In the genomic region with DNA sequence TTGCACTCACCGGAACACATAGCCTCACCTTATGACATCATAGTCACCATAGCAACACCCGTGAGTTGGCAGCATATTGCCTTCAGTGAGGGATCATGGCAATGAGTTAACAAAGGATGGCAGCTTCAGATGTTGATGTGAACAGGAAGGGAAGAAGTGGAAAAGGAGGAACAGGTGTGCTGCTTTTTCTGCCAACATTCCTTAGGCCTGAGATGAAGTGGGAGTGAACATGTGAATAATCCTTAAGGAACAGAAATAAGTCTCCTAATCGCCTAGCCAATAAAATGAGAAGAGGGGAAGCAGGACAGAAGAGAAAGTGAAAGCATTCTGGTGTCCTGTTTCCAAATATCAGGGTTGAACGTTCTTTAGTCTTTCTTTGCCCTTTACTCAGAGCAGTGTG, we compare ENCODE assay signal across 12 cellular contexts.
A peak's percentile ranks its signal among the peaks of the same experiment; 100 is the strongest.
DNase-seq lines count a peak whose midpoint lies in the region; ATAC-seq, FAIRE-seq and TF ChIP-seq lines count a peak whose summit lies in the region.
"Had no signal": no experiment of that assay in that cellular context is flagged by ENCODE, and none has a peak within 500 bp of the region (broad histone marks: within the 10 kb centered on the region; RNA-seq: fewer than 3 reads in every experiment).

No MANE protein-coding gene starts in this region.

- no peaks in the 10 kb centered on the region for H3K27me3 Mint-ChIP-seq in effector memory CD8-positive, alpha-beta T cell
- H3K27me3 Mint-ChIP-seq: stimulated activated naive CD8-positive, alpha-beta T cell treated with anti-CD3 and anti-CD28 coated beads, Interleukin-15, amount 100 ng/mL, for 72 hours had no signal

- TF ChIP-seq CTCF in D721Med (IDR thresholded peaks at IDR 0.05; ENCODE audit: insufficient read depth, missing control alignments): no peak

- H3K9me3 ChIP-seq in adipocyte (ENCODE audit: control insufficient read depth, low read length): no peaks in the 10 kb centered on the region

- H3K9me3 Mint-ChIP-seq in effector memory CD8-positive, alpha-beta T cell: peaks cover 4 to 18% of the 10 kb centered on the region in 2 donors

- ATAC-seq in GM19452 (IDR thresholded peaks at IDR 0.05; ENCODE audit: unreplicated experiment): no peak
- ATAC-seq in effector memory CD8-positive, alpha-beta T cell (replicated peaks): no peak
- ATAC-seq: stimulated activated naive CD8-positive, alpha-beta T cell treated with anti-CD3 and anti-CD28 coated beads, Interleukin-15, amount 100 ng/mL, for 72 hours had no signal

- peak; percentile 33 for DNase-seq in AG08395 (ENCODE audit: low spot score)
- DNase-seq in LHCN-M2 (ENCODE audit: low read depth): peak; percentile 97
- DNase-seq in adipocyte (ENCODE audit: low read depth): peak; percentile 38
- peak; percentile 95 for DNase-seq in kidney tubule cell (ENCODE audit: low spot score)
- DNase-seq in D721Med (ENCODE audit: insufficient read length, low spot score): no peak
- no peak for DNase-seq in effector memory CD8-positive, alpha-beta T cell
- no peak for DNase-seq in occipital lobe (lab: John Stamatoyannopoulos, UW)
- DNase-seq: mesendoderm; NCI-H1048; stimulated activated naive CD8-positive, alpha-beta T cell treated with anti-CD3 and anti-CD28 coated beads, Interleukin-15, amount 100 ng/mL, for 72 hours had no signal

- H3K4me1 Mint-ChIP-seq in effector memory CD8-positive, alpha-beta T cell (ENCODE audit: low read depth in 2 of 2): no peaks in the 10 kb centered on the region
- H3K4me1 Mint-ChIP-seq: stimulated activated naive CD8-positive, alpha-beta T cell treated with anti-CD3 and anti-CD28 coated beads, Interleukin-15, amount 100 ng/mL, for 72 hours had no signal

- H3K9ac ChIP-seq in adipocyte (ENCODE audit: low read length): no peak overlapping the region

- H3K27me3 ChIP-seq in adipocyte (replicated peaks; ENCODE audit: control insufficient read depth, insufficient read depth, low read length): no peaks in the 10 kb centered on the region

- H3K36me3 ChIP-seq in adipocyte (ENCODE audit: control insufficient read depth, insufficient read depth, low read length, severe bottlenecking): no peaks in the 10 kb centered on the region

- H3K36me3 Mint-ChIP-seq in effector memory CD8-positive, alpha-beta T cell (ENCODE audit: insufficient read depth): no peaks in the 10 kb centered on the region

- FAIRE-seq in D721Med (lab: Jason Lieb, UNC): no peak
- FAIRE-seq: GM12891 had no signal

- peaks cover 14% of the 10 kb centered on the region for H3K4me1 ChIP-seq in adipocyte (ENCODE audit: control insufficient read depth, insufficient read depth, low read length)

- no peak overlapping the region for H3K4me3 Mint-ChIP-seq in effector memory CD8-positive, alpha-beta T cell
- H3K4me3 Mint-ChIP-seq: stimulated activated naive CD8-positive, alpha-beta T cell treated with anti-CD3 and anti-CD28 coated beads, Interleukin-15, amount 100 ng/mL, for 72 hours had no signal

- H3K4me3 ChIP-seq in adipocyte (ENCODE audit: low read length): no peak overlapping the region

- H3K27ac Mint-ChIP-seq in effector memory CD8-positive, alpha-beta T cell: no peak overlapping the region

Comparison
In these comparisons a context has a peak if more than half of its experiments do, and no peak if none do; other contexts are left out.
1. DNase-seq: peak in AG08395 (single experiment), LHCN-M2 (single experiment), adipocyte (single experiment) and kidney tubule cell (single experiment); none in D721Med (single experiment), effector memory CD8-positive, alpha-beta T cell (0 of 3) and occipital lobe (single experiment).